In genomic region chr2:236644067-236644466, GRCh38 we compare ENCODE assay signal across 1 cellular context.
TF ChIP-seq lines count a peak whose summit lies in the region.

No MANE protein-coding gene starts in this region.

TF ChIP-seq in IMR-90, 13 proteins besides CTCF, POLR2A, EP300 and RAD21 (continued from another document):
- no peak for TF ChIP-seq USF2 (IDR thresholded peaks at IDR 0.05; ENCODE audit: low read depth, low read length)
TF ChIP-seq in IMR-90: peak in this region for 0.
